8 cellular contexts compared by ENCODE assay signal in the genomic region with DNA sequence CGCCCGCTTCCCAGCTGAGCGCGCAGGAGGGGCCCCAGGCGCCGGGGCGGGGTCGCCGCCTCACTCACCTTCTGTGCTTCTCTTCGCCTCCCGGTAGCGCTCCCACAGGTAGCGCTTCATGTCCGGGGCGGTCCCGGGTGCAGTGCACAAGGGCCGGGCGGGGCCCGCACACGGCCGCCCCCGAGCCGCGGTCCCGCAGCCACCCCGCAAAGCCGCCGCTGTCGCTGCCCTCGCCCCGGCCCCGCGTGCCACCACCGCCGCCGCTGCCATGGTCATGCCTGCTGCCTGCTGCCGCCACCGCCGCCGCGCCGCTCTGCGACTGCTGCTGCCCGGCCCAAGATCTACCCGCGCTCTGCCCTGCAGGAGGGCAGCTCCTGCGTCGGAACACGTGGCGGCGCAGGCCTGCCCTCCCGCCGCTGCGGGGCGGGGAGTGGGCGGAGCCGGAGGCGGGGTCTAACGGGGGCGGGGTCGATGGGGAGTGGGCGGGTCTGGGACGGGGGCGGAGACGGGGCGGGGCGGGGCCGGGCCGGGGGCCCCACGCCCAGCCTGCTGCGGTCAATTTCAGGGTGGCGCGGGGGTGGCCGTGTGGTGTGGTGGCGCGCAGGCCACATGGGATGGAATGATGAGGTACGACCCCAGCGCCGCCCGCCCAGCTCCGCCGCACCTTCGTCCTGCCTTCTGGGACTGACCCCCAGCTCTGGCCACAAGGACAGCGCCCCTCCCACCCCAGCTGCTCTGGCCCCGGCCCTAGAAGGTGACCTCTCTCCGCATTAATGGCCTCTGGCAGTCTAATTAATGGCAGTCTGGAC. TPM values are rescaled to one million over a fixed set of nuclear protein-coding genes. Genes with fewer than 3 reads are reported as not detected.
A peak's percentile ranks its signal among the peaks of the same experiment; 100 is the strongest.
DNase-seq lines count a peak whose midpoint lies in the region; ATAC-seq and TF ChIP-seq lines count a peak whose summit lies in the region.

TSS of gene NT5DC3 (minus strand) at position 354 of the 809 bp plus-strand sequence. CDS start at position 276, 78 bp downstream.

- H3K9me3 ChIP-seq in WERI-Rb-1 (ENCODE audit: severe bottlenecking) (no peaks in the 10 kb centered on the region), breast epithelium (no peaks in the 10 kb centered on the region), smooth muscle cell (replicated peaks; ENCODE audit: low read depth) (no peaks in the 10 kb centered on the region)

- TF ChIP-seq CTCF in 22Rv1 (IDR thresholded peaks at IDR 0.05) (peak; percentile 33; the same call in 1 of the 2 replicates), WERI-Rb-1 (IDR thresholded peaks at IDR 0.05; ENCODE audit: low read depth, low read length) (no peak), breast epithelium (IDR thresholded peaks at IDR 0.05) (no peak), smooth muscle cell (IDR thresholded peaks at IDR 0.05; ENCODE audit: borderline replicate concordance, insufficient read depth, poor library complexity, severe bottlenecking) (no peak)

- peak within 1 kb of the TSS; percentile 30 for H3K9ac ChIP-seq in smooth muscle cell (ENCODE audit: low read depth)

- H3K4me3 ChIP-seq in WERI-Rb-1 (ENCODE audit: low read depth, low read length) (peak within 1 kb of the TSS; percentile 93), breast epithelium (peak within 1 kb of the TSS; percentile 82 to 96 (median 91)), smooth muscle cell (peak within 1 kb of the TSS; percentile 89)

- ATAC-seq in GM18511 (IDR thresholded peaks at IDR 0.05; ENCODE audit: unreplicated experiment) (peak; percentile 90), HG02981 (IDR thresholded peaks at IDR 0.05; ENCODE audit: unreplicated experiment) (peak; percentile 74)

- H4K20me1 ChIP-seq in smooth muscle cell (ENCODE audit: low read depth) = no peaks in the 10 kb centered on the region

- intact Hi-C loops in breast epithelium (cut with DNase I; ENCODE audit: low total_unique reads) = no loop called here

- peaks cover 10% of the 10 kb centered on the region for H3K79me2 ChIP-seq in smooth muscle cell (ENCODE audit: low read depth)

- TF ChIP-seq POLR2A in breast epithelium (IDR thresholded peaks at IDR 0.05) = peak; percentile 9

- no peaks in the 10 kb centered on the region for H3K27me3 ChIP-seq in WERI-Rb-1 (ENCODE audit: insufficient read depth, low read depth, severe bottlenecking)
- no peaks in the 10 kb centered on the region for H3K27me3 ChIP-seq in breast epithelium
- no peaks in the 10 kb centered on the region for H3K27me3 ChIP-seq in smooth muscle cell (ENCODE audit: low read depth)

- peak within 1 kb of the TSS; percentile 98 for H3K4me2 ChIP-seq in smooth muscle cell

- H3K4me1 ChIP-seq in breast epithelium = no peaks in the 10 kb centered on the region
- no peaks in the 10 kb centered on the region for H3K4me1 ChIP-seq in smooth muscle cell (ENCODE audit: low read depth)

- DNase-seq in NCI-H2107 treated with DMSO at 0.1 percent for 48 hours (lab: John Stamatoyannopoulos, UW; ENCODE audit: unreplicated experiment) (peak; percentile 17), WERI-Rb-1 (peak; percentile 77), breast epithelium (ENCODE audit: low spot score in 2 of 2) (peak; percentile 81 to 86), iPS-NIHi7 (ENCODE audit: extremely low spot score) (peak; percentile 89), smooth muscle cell (lab: John Stamatoyannopoulos, UW; ENCODE audit: unreplicated experiment) (peak; percentile 63)

- WGBS in smooth muscle cell (ENCODE audit: low lambda C conversion rate) = under 1% methylated on average over 49 of the region's 86 CpGs

- H3F3A ChIP-seq in smooth muscle cell (ENCODE audit: low read depth) = no peaks in the 10 kb centered on the region

- H2AFZ ChIP-seq in smooth muscle cell (ENCODE audit: low read depth) = peak within 1 kb of the TSS; percentile 75

- peak within 1 kb of the TSS; percentile 73 for H3K27ac ChIP-seq in 22Rv1
- peak within 1 kb of the TSS; percentile 43 for H3K27ac ChIP-seq in WERI-Rb-1
- peak within 1 kb of the TSS; percentile 96 for H3K27ac ChIP-seq in breast epithelium
- peak within 1 kb of the TSS; percentile 66 for H3K27ac ChIP-seq in smooth muscle cell (ENCODE audit: low read depth)

- no peaks in the 10 kb centered on the region for H3K36me3 ChIP-seq in WERI-Rb-1
- no peaks in the 10 kb centered on the region for H3K36me3 ChIP-seq in breast epithelium
- H3K36me3 ChIP-seq in smooth muscle cell (ENCODE audit: low read depth) = no peaks in the 10 kb centered on the region

RNA-seq across cellular contexts. Expression of gene NT5DC3, which starts in this region (rescaled TPM):
- total RNA-seq in breast epithelium (10 to 100 TPM in 2 of 3 donors, 1 to 10 TPM in 1; 3.8 to 19.9 (median 12.5) TPM), smooth muscle cell (1.4 and 4.1 TPM in 2 replicates)
- 0.57 and 1.9 TPM in 2 replicates for polyA plus RNA-seq in smooth muscle cell

Comparison
In these comparisons a context has a peak if more than half of its experiments do, and no peak if none do; other contexts are left out.
1. Peak in every context shown above with its lines: DNase-seq, ATAC-seq, H3K4me3 ChIP-seq and H3K27ac ChIP-seq.
2. H3K27ac ChIP-seq: peak in every context shown above with its lines; median percentile 96 in breast epithelium; 73 in 22Rv1; 66 in smooth muscle cell; 43 in WERI-Rb-1.
3. DNase-seq: peak in every context shown above with its lines; median percentile 89 in iPS-NIHi7; 84 in breast epithelium; 77 in WERI-Rb-1; 63 in smooth muscle cell; 17 in NCI-H2107 treated with DMSO at 0.1 percent for 48 hours.